ENCODE assay signal across 11 cellular contexts in genomic region chr3:123884993-123885392, GRCh38. TPM values are rescaled to one million over a fixed set of nuclear protein-coding genes. Genes with fewer than 3 reads are reported as not detected.
DNase-seq lines count a peak whose midpoint lies in the region; ATAC-seq and TF ChIP-seq lines count a peak whose summit lies in the region.
"Had no signal": no experiment of that assay in that cellular context is flagged by ENCODE, and none has a peak within 500 bp of the region (broad histone marks: within the 10 kb centered on the region; RNA-seq: fewer than 3 reads in every experiment).

No MANE protein-coding gene starts in this region.

- H3K4me3 Mint-ChIP-seq in endodermal cell (peak overlapping the region; percentile 67), osteocyte (ENCODE audit: unreplicated experiment) (peak overlapping the region; percentile 26)

- H3K9me3 Mint-ChIP-seq in endodermal cell = peaks cover 9% of the 10 kb centered on the region
- H3K9me3 Mint-ChIP-seq in osteocyte (ENCODE audit: unreplicated experiment) = no peaks in the 10 kb centered on the region

- peaks cover 6 to 45% (median 34%) of the 10 kb centered on the region in 10 experiments; a peak in 17 of 20 replicates for H3K4me1 ChIP-seq in BLaER1 treated with 17β-estradiol and CSF1 and Interleukin-3, amounts not matched to agents 10 nM and 100 nM
- no peaks in the 10 kb centered on the region for H3K4me1 ChIP-seq in NT2/D1 (ENCODE audit: insufficient read depth, insufficient read length)
- H3K4me1 ChIP-seq in endodermal cell (ENCODE audit: control insufficient read depth, insufficient read depth, low read length) = peaks cover 3% of the 10 kb centered on the region
- peaks cover 2% of the 10 kb centered on the region for H3K4me1 ChIP-seq in right cardiac atrium (ENCODE audit: control insufficient read depth, insufficient read depth, low read length)
- H3K4me1 ChIP-seq: BE2C had no signal

- peaks cover 0 to 8% (median 0%) of the 10 kb centered on the region in 11 experiments; a peak in 2 of 22 replicates for H3K36me3 ChIP-seq in BLaER1 treated with 17β-estradiol and CSF1 and Interleukin-3, amounts not matched to agents 10 nM and 100 nM
- H3K36me3 ChIP-seq in NT2/D1 (ENCODE audit: insufficient read depth, insufficient read length, low read length) (no peaks in the 10 kb centered on the region), endodermal cell (ENCODE audit: control insufficient read depth, insufficient read depth, low read length) (no peaks in the 10 kb centered on the region)
- H3K36me3 ChIP-seq: BE2C had no signal

- H3K36me3 Mint-ChIP-seq in endodermal cell (ENCODE audit: low read depth) (no peaks in the 10 kb centered on the region), osteocyte (ENCODE audit: unreplicated experiment) (no peaks in the 10 kb centered on the region)

- no peak overlapping the region for H3K9ac ChIP-seq in BLaER1 treated with 17β-estradiol and CSF1 and Interleukin-3, amounts not matched to agents 10 nM and 100 nM
- H3K9ac ChIP-seq in NT2/D1 (ENCODE audit: insufficient read length, low read depth) (no peak overlapping the region), endodermal cell (ENCODE audit: extremely low read depth, low read length, poor library complexity, severe bottlenecking) (no peak overlapping the region)

- peaks cover 0 to 13% (median 0%) of the 10 kb centered on the region in 11 experiments; a peak in 6 of 22 replicates for H3K27me3 ChIP-seq in BLaER1 treated with 17β-estradiol and CSF1 and Interleukin-3, amounts not matched to agents 10 nM and 100 nM
- H3K27me3 ChIP-seq in NT2/D1 (ENCODE audit: insufficient read depth, insufficient read length) (peaks cover 11% of the 10 kb centered on the region), endodermal cell (ENCODE audit: control insufficient read depth, insufficient read depth, low read length, poor library complexity, severe bottlenecking) (peaks cover 30% of the 10 kb centered on the region), right cardiac atrium (ENCODE audit: control insufficient read depth, insufficient read depth) (no peaks in the 10 kb centered on the region)
- H3K27me3 ChIP-seq: BE2C had no signal

- H3K27ac ChIP-seq in BLaER1 treated with 17β-estradiol and CSF1 and Interleukin-3, amounts not matched to agents 10 nM and 100 nM = no peak overlapping the region
- H3K27ac ChIP-seq in endodermal cell (ENCODE audit: low read depth, low read length) (no peak overlapping the region), right cardiac atrium (ENCODE audit: low read length) (no peak overlapping the region)
- H3K27ac ChIP-seq: VCaP had no signal

- no peak overlapping the region for H3K27ac Mint-ChIP-seq in endodermal cell
- no peak overlapping the region for H3K27ac Mint-ChIP-seq in osteocyte (ENCODE audit: unreplicated experiment)
- H3K27ac Mint-ChIP-seq: activated CD8-positive, alpha-beta T cell treated with anti-CD3 and anti-CD28 coated beads, Interleukin-2, amount 10 ng/mL, durations not matched to agents 7 days and 5 days had no signal

- no peak for ATAC-seq in right cardiac atrium

- DNase-seq in NT2/D1 (ENCODE audit: low read depth, low spot score) (no peak), endodermal cell (no peak), osteocyte (ENCODE audit: extremely low spot score, unreplicated experiment) (no peak), NAMALWA (ENCODE audit: low spot score) (no peak), right cardiac atrium (no peak), H4 (ENCODE audit: low spot score) (no peak)
- no peak for DNase-seq in effector CD4-positive, alpha-beta T cell

- intact Hi-C loops in right cardiac atrium (cut with DNase I) = no loop called here

- H3K4me3 ChIP-seq in BLaER1 treated with 17β-estradiol and CSF1 and Interleukin-3, amounts not matched to agents 10 nM and 100 nM = peak overlapping the region in 5 of 10 experiments; percentile 67 to 78 (median 71); a peak in 6 of 20 replicates
- H3K4me3 ChIP-seq in NT2/D1 (ENCODE audit: insufficient read length, low read depth) (peak overlapping the region; percentile 43), endodermal cell (ENCODE audit: low read length) (no peak overlapping the region), right cardiac atrium (ENCODE audit: low read length) (no peak overlapping the region)

- H3K4me1 Mint-ChIP-seq in endodermal cell = no peaks in the 10 kb centered on the region
- H3K4me1 Mint-ChIP-seq in osteocyte (ENCODE audit: unreplicated experiment) = peaks cover 14% of the 10 kb centered on the region

- H3K27me3 Mint-ChIP-seq in endodermal cell (ENCODE audit: insufficient read depth) (peaks cover 41% of the 10 kb centered on the region), osteocyte (ENCODE audit: unreplicated experiment) (peaks cover 25% of the 10 kb centered on the region)

- TF ChIP-seq CTCF in endodermal cell (conservative IDR thresholded peaks at IDR 0.05) (no peak), osteocyte (IDR thresholded peaks at IDR 0.05) (no peak)

- H4K20me1 ChIP-seq in BLaER1 treated with 17β-estradiol and CSF1 and Interleukin-3, amounts not matched to agents 10 nM and 100 nM = peaks cover 0 to 6% (median 0%) of the 10 kb centered on the region in 11 experiments; a peak in 2 of 22 replicates

- H3K9me3 ChIP-seq in BLaER1 treated with 17β-estradiol and CSF1 and Interleukin-3, amounts not matched to agents 10 nM and 100 nM (replicated peaks in 1 of 11) = peaks cover 9 to 19% (median 15%) of the 10 kb centered on the region in 11 experiments
- peaks cover 28% of the 10 kb centered on the region for H3K9me3 ChIP-seq in NT2/D1 (ENCODE audit: insufficient read depth, low read length)
- no peaks in the 10 kb centered on the region for H3K9me3 ChIP-seq in endodermal cell (ENCODE audit: control insufficient read depth, low read length)
- no peaks in the 10 kb centered on the region for H3K9me3 ChIP-seq in right cardiac atrium (ENCODE audit: control insufficient read depth, low read length)
- H3K9me3 ChIP-seq: BE2C had no signal

- peak overlapping the region in 8 of 11 experiments; percentile 85 to 99 (median 93); a peak in 11 of 22 replicates for H3K4me2 ChIP-seq in BLaER1 treated with 17β-estradiol and CSF1 and Interleukin-3, amounts not matched to agents 10 nM and 100 nM

RNA-seq across cellular contexts. Expression of gene MYLK, which starts 0.9 kb away (rescaled TPM):
- total RNA-seq in endodermal cell (1 to 10 TPM; 4.7 to 6.6 TPM), osteocyte (24.3 and 30.7 TPM in 2 replicates), right cardiac atrium (100 to 1,000 TPM in 1 of 4 donors, 10 to 100 TPM in 3; 36.5 to 645 (median 69.3) TPM)
- polyA plus RNA-seq in endodermal cell (2013, experiment 1 of 2) = 9.0 TPM
- 9.1 TPM for polyA plus RNA-seq in endodermal cell (2013, experiment 2 of 2)
- polyA plus RNA-seq in right cardiac atrium = 27.3 TPM
- 25.1 and 28.4 TPM in 2 replicates for total RNA-seq in H4 (2014; rRNA removed; shearing (Covaris generic))
- total RNA-seq: activated CD8-positive, alpha-beta T cell treated with anti-CD3 and anti-CD28 coated beads, Interleukin-2, amount 10 ng/mL, durations not matched to agents 7 days and 5 days had no signal
